19 cellular contexts compared by ENCODE assay signal in genomic region chr3:132519914-132520313, GRCh38.
DNase-seq lines count a peak whose midpoint lies in the region; ATAC-seq and TF ChIP-seq lines count a peak whose summit lies in the region.
"Had no signal": no experiment of that assay in that cellular context is flagged by ENCODE, and none has a peak within 500 bp of the region (broad histone marks: within the 10 kb centered on the region; RNA-seq: fewer than 3 reads in every experiment).

No MANE protein-coding gene starts in this region.

- DNase-seq in activated CD4-positive, alpha-beta T cell treated with anti-CD3 and anti-CD28 coated beads for 36 hours: peak; percentile 27
- DNase-seq in activated CD4-positive, alpha-beta T cell treated with anti-CD3 and anti-CD28 coated beads, Interleukin-2, amount 50 U/mL, for 48 hours: no peak
- DNase-seq in activated naive CD8-positive, alpha-beta T cell treated with anti-CD3 and anti-CD28 coated beads for 36 hours: no peak
- DNase-seq in NCI-H1930 (lab: John Stamatoyannopoulos, UW) (peak; percentile 43 to 70), neural crest cell (ENCODE audit: low read depth, low spot score) (no peak), stomach (no peak), SHP77 (lab: John Stamatoyannopoulos, UW) (no peak)
- DNase-seq: C1 segment of cervical spinal cord, COR-L47, EL, NCI-H1417 treated with DMSO at 0.1 percent for 48 hours, NCI-H2227 treated with DMSO at 0.1 percent for 48 hours, NCI-H524 treated with DMSO at 0.1 percent for 48 hours, OCI-M1, SJCRH30 had no signal

- POLR2A ChIA-PET in activated CD4-positive, alpha-beta T cell treated with anti-CD3 and anti-CD28 coated beads for 36 hours (lab: Charles Lee): no interaction called here

- H3K27ac ChIP-seq in stomach: no peak overlapping the region
- H3K27ac ChIP-seq: A549, RWPE1, SJCRH30 had no signal

- WGBS in stomach, 5 donors: 88 to 96% (median 91%) methylated on average over 5 of the region's 5 CpGs

- no peak for TF ChIP-seq EP300 in stomach (IDR thresholded peaks at IDR 0.05)

- no peaks in the 10 kb centered on the region for H3K27me3 ChIP-seq in stomach
- H3K27me3 ChIP-seq: SJCRH30 had no signal

- TF ChIP-seq POLR2A in stomach (IDR thresholded peaks at IDR 0.05): no peak

- CTCF ChIA-PET in activated CD4-positive, alpha-beta T cell treated with anti-CD3 and anti-CD28 coated beads for 36 hours (lab: Charles Lee): interaction anchor here (1.1 to 3.3 kb wide), 3 partner anchors 10 to 122 kb away, joined by 5 to 14 read pairs (median 6); no protein-coding TSS in a partner anchor

- peaks cover 18% of the 10 kb centered on the region for H3K4me1 Mint-ChIP-seq in activated CD4-positive, alpha-beta T cell treated with anti-CD3 and anti-CD28 coated beads for 36 hours
- H3K4me1 Mint-ChIP-seq in activated naive CD8-positive, alpha-beta T cell (ENCODE audit: low read depth): peaks cover 8% of the 10 kb centered on the region
- peaks cover 15% of the 10 kb centered on the region for H3K4me1 Mint-ChIP-seq in activated naive CD8-positive, alpha-beta T cell treated with anti-CD3 and anti-CD28 coated beads for 36 hours
- H3K4me1 Mint-ChIP-seq in neural crest cell: no peaks in the 10 kb centered on the region

- H3K4me3 Mint-ChIP-seq in activated CD4-positive, alpha-beta T cell treated with anti-CD3 and anti-CD28 coated beads for 36 hours: no peak overlapping the region
- H3K4me3 Mint-ChIP-seq in activated naive CD8-positive, alpha-beta T cell: no peak overlapping the region
- H3K4me3 Mint-ChIP-seq in activated naive CD8-positive, alpha-beta T cell treated with anti-CD3 and anti-CD28 coated beads for 36 hours: no peak overlapping the region
- no peak overlapping the region for H3K4me3 Mint-ChIP-seq in neural crest cell

- TF ChIP-seq CTCF in neural crest cell (conservative IDR thresholded peaks at IDR 0.05): no peak
- no peak for TF ChIP-seq CTCF in stomach (IDR thresholded peaks at IDR 0.05)

- intact Hi-C loops in activated CD4-positive, alpha-beta T cell treated with anti-CD3 and anti-CD28 coated beads for 36 hours (cut with DNase I, micrococcal nuclease): no loop called here
- intact Hi-C loops in stomach (cut with DNase I; ENCODE audit: low total_unique reads): no loop called here

- peaks cover 32 to 97% (median 94%) of the 10 kb centered on the region in 4 donors for H3K36me3 ChIP-seq in stomach

- peaks cover 34% of the 10 kb centered on the region for H3K36me3 Mint-ChIP-seq in activated CD4-positive, alpha-beta T cell treated with anti-CD3 and anti-CD28 coated beads for 36 hours (ENCODE audit: low read depth)
- peaks cover 18% of the 10 kb centered on the region for H3K36me3 Mint-ChIP-seq in activated naive CD8-positive, alpha-beta T cell
- H3K36me3 Mint-ChIP-seq in activated naive CD8-positive, alpha-beta T cell treated with anti-CD3 and anti-CD28 coated beads for 36 hours: peaks cover 30% of the 10 kb centered on the region
- H3K36me3 Mint-ChIP-seq in neural crest cell (ENCODE audit: low read depth): peaks cover 22% of the 10 kb centered on the region

- peak; percentile 50 for ATAC-seq in activated CD4-positive, alpha-beta T cell treated with anti-CD3 and anti-CD28 coated beads for 36 hours
- ATAC-seq: A549, K562 had no signal

- no peak overlapping the region for H3K27ac Mint-ChIP-seq in activated CD4-positive, alpha-beta T cell treated with anti-CD3 and anti-CD28 coated beads for 36 hours
- H3K27ac Mint-ChIP-seq in activated naive CD8-positive, alpha-beta T cell: peak overlapping the region; percentile 10
- H3K27ac Mint-ChIP-seq in activated naive CD8-positive, alpha-beta T cell treated with anti-CD3 and anti-CD28 coated beads for 36 hours: no peak overlapping the region
- H3K27ac Mint-ChIP-seq in neural crest cell (ENCODE audit: unreplicated experiment): peak overlapping the region; percentile 92

- H3K4me1 ChIP-seq in stomach: no peaks in the 10 kb centered on the region
- H3K4me1 ChIP-seq: A549, SJCRH30 had no signal

- no peaks in the 10 kb centered on the region for H3K27me3 Mint-ChIP-seq in activated CD4-positive, alpha-beta T cell treated with anti-CD3 and anti-CD28 coated beads for 36 hours
- H3K27me3 Mint-ChIP-seq in activated naive CD8-positive, alpha-beta T cell: no peaks in the 10 kb centered on the region
- H3K27me3 Mint-ChIP-seq in activated naive CD8-positive, alpha-beta T cell treated with anti-CD3 and anti-CD28 coated beads for 36 hours: no peaks in the 10 kb centered on the region
- no peaks in the 10 kb centered on the region for H3K27me3 Mint-ChIP-seq in neural crest cell (ENCODE audit: low read depth)

- H3K4me3 ChIP-seq in stomach: no peak overlapping the region
- H3K4me3 ChIP-seq: A549, K562, SJCRH30 had no signal

- H3K9me3 ChIP-seq in stomach: no peaks in the 10 kb centered on the region
- H3K9me3 ChIP-seq: A549, SJCRH30 had no signal

- H3K9me3 Mint-ChIP-seq in activated CD4-positive, alpha-beta T cell treated with anti-CD3 and anti-CD28 coated beads for 36 hours (ENCODE audit: low read depth): no peaks in the 10 kb centered on the region
- H3K9me3 Mint-ChIP-seq in activated naive CD8-positive, alpha-beta T cell (ENCODE audit: low read depth): no peaks in the 10 kb centered on the region
- H3K9me3 Mint-ChIP-seq in activated naive CD8-positive, alpha-beta T cell treated with anti-CD3 and anti-CD28 coated beads for 36 hours: no peaks in the 10 kb centered on the region
- no peaks in the 10 kb centered on the region for H3K9me3 Mint-ChIP-seq in neural crest cell

Comparison
In these comparisons a context has a peak if more than half of its experiments do, and no peak if none do; other contexts are left out.
1. DNase-seq: peak in activated CD4-positive, alpha-beta T cell treated with anti-CD3 and anti-CD28 coated beads for 36 hours (single experiment) and NCI-H1930 (2 of 2); none in activated CD4-positive, alpha-beta T cell treated with anti-CD3 and anti-CD28 coated beads, Interleukin-2, amount 50 U/mL, for 48 hours (0 of 2), activated naive CD8-positive, alpha-beta T cell treated with anti-CD3 and anti-CD28 coated beads for 36 hours (single experiment), neural crest cell (single experiment), stomach (single experiment) and SHP77 (0 of 2).
2. H3K27ac Mint-ChIP-seq: peak in activated naive CD8-positive, alpha-beta T cell (single experiment) and neural crest cell (single experiment); none in activated CD4-positive, alpha-beta T cell treated with anti-CD3 and anti-CD28 coated beads for 36 hours (single experiment) and activated naive CD8-positive, alpha-beta T cell treated with anti-CD3 and anti-CD28 coated beads for 36 hours (single experiment).